In the genomic region with DNA sequence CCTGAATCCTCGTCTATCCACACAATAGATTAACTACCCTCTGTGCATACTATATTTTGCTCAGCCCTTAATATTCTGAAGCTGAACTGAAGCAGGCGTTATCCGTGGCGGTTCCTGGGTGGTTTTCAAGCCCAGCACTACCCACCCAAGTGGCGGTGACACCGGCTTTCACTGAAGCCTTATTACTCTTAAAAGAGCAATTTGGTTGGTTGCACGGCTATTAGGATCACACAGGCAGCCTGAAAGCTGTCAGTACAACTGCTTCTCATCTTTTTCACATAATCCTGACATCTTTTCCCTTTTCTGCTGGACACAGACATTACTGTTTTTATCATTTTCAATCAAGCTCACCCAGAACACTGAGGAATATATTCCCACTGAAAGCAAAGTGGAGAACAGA, we compare ENCODE assay signal across 24 cellular contexts.
DNase-seq lines count a peak whose midpoint lies in the region; ATAC-seq and TF ChIP-seq lines count a peak whose summit lies in the region.
"Had no signal": no experiment of that assay in that cellular context is flagged by ENCODE, and none has a peak within 500 bp of the region (broad histone marks: within the 10 kb centered on the region; RNA-seq: fewer than 3 reads in every experiment).

No MANE protein-coding gene starts in this region.

- 59% methylated on average over 7 of the region's 7 CpGs for WGBS in right cardiac atrium
- 48% methylated on average over 7 of the region's 7 CpGs for WGBS in urinary bladder

- H3K4me1 Mint-ChIP-seq in nephron: peaks cover 20% of the 10 kb centered on the region
- H3K4me1 Mint-ChIP-seq: CD14-positive monocyte had no signal

- H3K27ac ChIP-seq in right cardiac atrium (ENCODE audit: low read length) (no peak overlapping the region), cingulate gyrus (ENCODE audit: low read depth, low read length) (peak overlapping the region; percentile 21), urinary bladder (ENCODE audit: low read depth) (no peak overlapping the region)
- H3K27ac ChIP-seq: left ventricle myocardium inferior, neutrophil, SK-N-MC had no signal

- H3K27ac Mint-ChIP-seq in nephron: peak overlapping the region in 2 of 3 experiments; percentile 16 to 23
- H3K27ac Mint-ChIP-seq: activated CD4-positive, alpha-beta memory T cell treated with anti-CD3 and anti-CD28 coated beads for 36 hours; CD14-positive monocyte had no signal

- TF ChIP-seq CTCF in nephron (IDR thresholded peaks at IDR 0.05; ENCODE audit: unreplicated experiment in 3 of 3): no peak

- H3K36me3 ChIP-seq in urinary bladder (ENCODE audit: insufficient read depth): no peaks in the 10 kb centered on the region
- H3K36me3 ChIP-seq: left ventricle myocardium inferior, neutrophil had no signal

- H3K4me3 ChIP-seq in right cardiac atrium (ENCODE audit: low read length): peak overlapping the region; percentile 18
- H3K4me3 ChIP-seq in urinary bladder (ENCODE audit: low read depth, low read length): peak overlapping the region; percentile 8
- H3K4me3 ChIP-seq: K562, left ventricle myocardium inferior, SK-N-MC had no signal

- intact Hi-C loops in right cardiac atrium (cut with DNase I) (no loop called here), left ventricle myocardium superior (cut with micrococcal nuclease) (no loop called here)

- no peaks in the 10 kb centered on the region for H3K27me3 Mint-ChIP-seq in nephron (ENCODE audit: low read depth)
- H3K27me3 Mint-ChIP-seq: activated CD4-positive, alpha-beta memory T cell treated with anti-CD3 and anti-CD28 coated beads for 36 hours had no signal

- H3K4me1 ChIP-seq in right cardiac atrium (ENCODE audit: control insufficient read depth, insufficient read depth, low read length): no peaks in the 10 kb centered on the region
- H3K4me1 ChIP-seq in urinary bladder (ENCODE audit: insufficient read depth): peaks cover 2% of the 10 kb centered on the region
- H3K4me1 ChIP-seq: left ventricle myocardium inferior had no signal

- H3K36me3 Mint-ChIP-seq in nephron (ENCODE audit: low read depth): no peaks in the 10 kb centered on the region
- H3K36me3 Mint-ChIP-seq: activated CD4-positive, alpha-beta memory T cell treated with anti-CD3 and anti-CD28 coated beads for 36 hours; CD14-positive monocyte had no signal

- no peaks in the 10 kb centered on the region for H3K9me3 ChIP-seq in right cardiac atrium (ENCODE audit: control insufficient read depth, low read length)
- H3K9me3 ChIP-seq: left ventricle myocardium inferior, neutrophil had no signal

- peaks cover under 1% of the 10 kb centered on the region for H3K9me3 Mint-ChIP-seq in nephron

- peak overlapping the region in 2 of 3 experiments; percentile 1 to 16 for H3K4me3 Mint-ChIP-seq in nephron
- H3K4me3 Mint-ChIP-seq: activated CD4-positive, alpha-beta memory T cell treated with anti-CD3 and anti-CD28 coated beads for 36 hours; CD14-positive monocyte had no signal

- no peaks in the 10 kb centered on the region for H3K27me3 ChIP-seq in right cardiac atrium (ENCODE audit: control insufficient read depth, insufficient read depth)
- H3K27me3 ChIP-seq: neutrophil had no signal

- no peak for ATAC-seq in right cardiac atrium
- no peak for ATAC-seq in left ventricle myocardium superior
- ATAC-seq in GM21447 (IDR thresholded peaks at IDR 0.05; ENCODE audit: unreplicated experiment): no peak
- ATAC-seq: K562, Panc1 had no signal

- DNase-seq in right cardiac atrium (no peak), left ventricle myocardium superior (no peak), NCI-H2107 (lab: John Stamatoyannopoulos, UW) (no peak)
- DNase-seq in activated naive CD4-positive, alpha-beta T cell treated with anti-CD3 and anti-CD28 coated beads, Interleukin-2, amount 50 U/mL, for 16 hours: no peak
- DNase-seq: activated CD4-positive, alpha-beta memory T cell treated with anti-CD3 and anti-CD28 coated beads for 36 hours; activated CD4-positive, CD25-positive, alpha-beta regulatory T cell; activated gamma-delta T cell; activated T-cell treated with anti-CD3 and anti-CD28 coated beads for 4 hours; GDM1; GOT3; left ventricle myocardium inferior; NCI-H1436 treated with DMSO at 0.1 percent for 48 hours; NCI-H2227 treated with DMSO at 0.1 percent for 48 hours; stimulated activated CD4-positive, alpha-beta T cell treated with anti-CD3 and anti-CD28 coated beads, Interleukin-12 subunit alpha, Interleukin-12 subunit beta, amount 100 ng/mL, for 4 hours; T-helper 9 cell had no signal
